31 cellular contexts compared by ENCODE assay signal in the genomic region with DNA sequence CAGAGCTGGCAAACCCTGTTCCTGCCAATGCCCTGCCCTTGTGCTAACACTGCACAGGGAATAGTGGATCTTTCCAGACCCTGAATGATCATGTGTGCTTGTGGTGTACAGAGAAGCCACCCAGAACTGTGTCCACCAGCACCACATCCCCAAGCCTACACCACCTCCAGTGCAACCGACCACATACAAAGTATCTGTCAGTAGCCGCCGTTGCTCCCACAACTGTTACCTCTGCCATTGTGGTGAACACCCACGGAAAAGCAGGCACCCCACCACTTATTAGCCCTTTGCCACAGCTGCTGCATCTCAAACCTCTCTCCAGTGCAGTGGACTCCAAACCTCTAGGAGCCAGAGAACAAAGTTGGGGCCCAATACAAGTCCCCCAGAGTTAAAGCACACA.
"Had no signal": no experiment of that assay in that cellular context is flagged by ENCODE, and none has a peak within 500 bp of the region (broad histone marks: within the 10 kb centered on the region; RNA-seq: fewer than 3 reads in every experiment).

No MANE protein-coding gene starts in this region.

- H3K4me1 ChIP-seq: SJSA1 had no signal

- H3K9me3 ChIP-seq: SK-N-SH had no signal

- H3K9ac ChIP-seq: SK-N-SH had no signal

- DNase-seq: Kasumi-1, MG63, NCI-H1048, NCI-H1092 treated with DMSO at 0.1 percent for 48 hours, NCI-H1105 treated with DMSO at 0.1 percent for 48 hours, NCI-H1417, NCI-H1436, NCI-H146, NCI-H1694, NCI-H187, NCI-H1930, NCI-H2029 treated with DMSO at 0.1 percent for 48 hours, NCI-H2081 treated with DMSO at 0.1 percent for 48 hours, NCI-H2107, NCI-H2171, NCI-H226, NCI-H446 treated with DMSO at 0.1 percent for 48 hours, NCI-H510A, NCI-H524, NCI-H526, NCI-H69, NCI-H748 treated with DMSO at 0.1 percent for 48 hours, NCI-H82, PC-9, Right ventricle myocardium superior, SHP77 treated with DMSO at 0.1 percent for 48 hours, SK-N-SH, SW 1271 had no signal

- H2AFZ ChIP-seq: PC-9 had no signal

- H3K27me3 ChIP-seq: MG63, SJSA1 had no signal

- H3K27ac ChIP-seq: PC-9, RWPE1, SJSA1 had no signal

- H3K4me3 ChIP-seq: MG63, PC-9, SJSA1 had no signal

- H3K36me3 ChIP-seq: MG63, SJSA1 had no signal

- ATAC-seq: Panc1 had no signal

- H3K4me2 ChIP-seq: PC-9, SK-N-SH had no signal
